8 cellular contexts compared by ENCODE assay signal in the genomic region with DNA sequence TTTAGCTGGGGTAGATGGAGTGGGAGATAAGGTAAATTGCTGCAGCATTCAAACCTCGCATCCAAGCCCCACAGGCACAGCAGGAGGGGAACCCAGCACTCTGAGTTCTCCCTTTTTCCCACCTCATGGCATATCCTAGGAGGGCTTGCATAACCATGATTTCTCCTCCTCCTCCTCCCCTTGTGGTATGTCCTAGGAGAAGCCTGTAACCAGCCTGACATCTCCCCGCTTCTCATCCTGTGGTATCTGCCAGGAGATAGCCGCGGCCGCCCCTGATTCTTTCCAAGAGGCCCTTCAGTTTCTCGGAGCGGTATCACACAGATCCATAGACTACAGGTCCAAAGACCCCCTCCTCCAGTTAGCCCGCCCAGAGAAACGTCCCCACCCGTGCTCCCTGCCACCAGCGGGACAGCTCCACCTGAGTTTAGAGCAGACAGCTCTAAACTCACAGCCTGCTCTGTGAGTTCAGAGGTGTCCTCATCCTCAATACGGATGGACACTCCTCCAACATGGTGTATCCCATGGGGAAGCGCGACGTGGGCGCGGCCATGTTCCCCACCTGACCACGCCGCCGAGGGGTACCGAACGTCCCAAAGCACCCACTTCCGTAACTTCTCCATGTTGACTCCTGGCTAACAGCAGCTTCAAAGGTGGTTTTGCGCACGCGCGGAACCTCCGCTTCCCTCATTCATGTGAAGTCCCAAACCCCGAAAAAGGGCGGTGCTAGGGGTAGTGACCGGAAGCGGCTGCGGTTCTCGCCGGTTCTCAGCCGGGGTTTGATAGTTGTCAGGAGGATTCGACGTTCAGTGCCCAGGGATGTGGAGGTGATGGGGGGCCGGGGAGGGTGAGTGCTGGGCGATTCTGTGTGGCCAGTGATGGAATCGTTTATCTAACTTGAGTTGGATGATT. TPM values are rescaled to one million over a fixed set of nuclear protein-coding genes. Genes with fewer than 3 reads are reported as not detected.
DNase-seq lines count a peak whose midpoint lies in the region; ATAC-seq and TF ChIP-seq lines count a peak whose summit lies in the region.

Gene ZNF81, plus strand, starts transcription at position 739 of the 909 bp plus-strand sequence. CDS start 9,366 bp downstream, outside the sequence.

- H3K27ac Mint-ChIP-seq in endothelial cell (ENCODE audit: unreplicated experiment) (peak within 1 kb of the TSS; percentile 64), mesothelial cell of epicardium (peak within 1 kb of the TSS; percentile 98)

- peak within 1 kb of the TSS; percentile 39 for H3K27ac ChIP-seq in OCI-LY1 (ENCODE audit: low read depth, low read length, poor library complexity, severe bottlenecking)

- H3K27me3 Mint-ChIP-seq in endothelial cell (ENCODE audit: unreplicated experiment), result no peaks in the 10 kb centered on the region
- H3K27me3 Mint-ChIP-seq in mesothelial cell of epicardium (ENCODE audit: low read depth), result no peaks in the 10 kb centered on the region

- no peaks in the 10 kb centered on the region for H3K9me3 Mint-ChIP-seq in endothelial cell (ENCODE audit: unreplicated experiment)
- peaks cover 13% of the 10 kb centered on the region for H3K9me3 Mint-ChIP-seq in mesothelial cell of epicardium

- peaks cover 6% of the 10 kb centered on the region for H3K79me2 ChIP-seq in OCI-LY1 (ENCODE audit: insufficient read depth, low read length)

- H3K4me1 ChIP-seq in OCI-LY1 (ENCODE audit: insufficient read depth, low read length, severe bottlenecking), result peaks cover 23% of the 10 kb centered on the region

- peak within 1 kb of the TSS; percentile 97 for H3K4me3 Mint-ChIP-seq in endothelial cell (ENCODE audit: unreplicated experiment)
- H3K4me3 Mint-ChIP-seq in mesothelial cell of epicardium, result peak within 1 kb of the TSS; percentile 98

- H4K20me1 ChIP-seq in OCI-LY1 (ENCODE audit: insufficient read depth, low read length), result no peaks in the 10 kb centered on the region

- no peaks in the 10 kb centered on the region for H3K36me3 Mint-ChIP-seq in endothelial cell (ENCODE audit: low read depth, unreplicated experiment)
- H3K36me3 Mint-ChIP-seq in mesothelial cell of epicardium, result no peaks in the 10 kb centered on the region

- H3K9me2 ChIP-seq in OCI-LY1 (ENCODE audit: low read depth, low read length), result no peaks in the 10 kb centered on the region

- peak within 1 kb of the TSS; percentile 92 for H3K4me3 ChIP-seq in OCI-LY1 (ENCODE audit: low read depth, low read length, poor library complexity, severe bottlenecking)

- peak within 1 kb of the TSS; percentile 79 for H3K4me2 ChIP-seq in OCI-LY1 (ENCODE audit: low read length)

- H2AFZ ChIP-seq in OCI-LY1 (ENCODE audit: low read length), result no peak within 1 kb of the TSS; the same call in 1 of the 2 replicates

- ATAC-seq in GM21526 (IDR thresholded peaks at IDR 0.05; ENCODE audit: low FRiP score, unreplicated experiment), result peak; percentile 80

- TF ChIP-seq CTCF in OCI-LY1 (IDR thresholded peaks at IDR 0.05; ENCODE audit: low read length), result no peak
- TF ChIP-seq CTCF in endothelial cell (IDR thresholded peaks at IDR 0.05; ENCODE audit: unreplicated experiment), result no peak
- TF ChIP-seq CTCF in mesothelial cell of epicardium (IDR thresholded peaks at IDR 0.05; ENCODE audit: unreplicated experiment), result no peak

- DNase-seq in DMS 273 (lab: John Stamatoyannopoulos, UW; ENCODE audit: unreplicated experiment), result peak; percentile 98
- peak; percentile 47 for DNase-seq in HuH-7 (ENCODE audit: low spot score)
- DNase-seq in activated CD8-positive, alpha-beta memory T cell treated with anti-CD3 and anti-CD28 coated beads, Interleukin-2, amount 50 U/mL, for 48 hours, result peak; percentile 92
- DNase-seq in endothelial cell (ENCODE audit: low spot score), result peak; percentile 86
- DNase-seq in mesothelial cell of epicardium (ENCODE audit: low spot score in 2 of 2, unreplicated experiment in 2 of 2), result peak; percentile 84 to 90
- DNase-seq in stimulated activated CD8-positive, alpha-beta memory T cell treated with anti-CD3 and anti-CD28 coated beads, Interleukin-15, amount 100 ng/mL, for 4 hours (ENCODE audit: low read depth in 2 of 2), result peak; percentile 76 to 80

- no peaks in the 10 kb centered on the region for H3K9me3 ChIP-seq in OCI-LY1 (ENCODE audit: low read length)

- peak within 1 kb of the TSS; percentile 91 for H3K9ac ChIP-seq in OCI-LY1 (ENCODE audit: low read length)

- no peaks in the 10 kb centered on the region for H3K27me3 ChIP-seq in OCI-LY1 (ENCODE audit: insufficient read depth, low read length)

- H3K36me3 ChIP-seq in OCI-LY1 (ENCODE audit: insufficient read depth, low read length), result no peaks in the 10 kb centered on the region

- H3K4me1 Mint-ChIP-seq in endothelial cell (ENCODE audit: unreplicated experiment) (no peaks in the 10 kb centered on the region), mesothelial cell of epicardium (peaks cover 8% of the 10 kb centered on the region)

- H3F3A ChIP-seq in OCI-LY1 (ENCODE audit: insufficient read depth, low read length), result no peaks in the 10 kb centered on the region

RNA-seq across cellular contexts. Expression of gene ZNF81, which starts in this region (rescaled TPM):
- total RNA-seq in endothelial cell (ENCODE audit: unreplicated experiment) (8.8 TPM), mesothelial cell of epicardium (10.7 to 13.5 TPM (median 12.5 TPM) in 3 replicates)

Comparison
In these comparisons a context has a peak if more than half of its experiments do, and no peak if none do; other contexts are left out.
1. Peak in every context shown above with its lines: DNase-seq, ATAC-seq, H3K4me3 ChIP-seq and H3K27ac ChIP-seq.
2. DNase-seq: peak in every context shown above with its lines; median percentile 98 in DMS 273; 92 in activated CD8-positive, alpha-beta memory T cell treated with anti-CD3 and anti-CD28 coated beads, Interleukin-2, amount 50 U/mL, for 48 hours; 87 in mesothelial cell of epicardium; 86 in endothelial cell; 78 in stimulated activated CD8-positive, alpha-beta memory T cell treated with anti-CD3 and anti-CD28 coated beads, Interleukin-15, amount 100 ng/mL, for 4 hours; 47 in HuH-7.